Comparison of ENCODE assay signal across 11 cellular contexts in genomic region chr3:49534581-49535495, GRCh38. TPM values are rescaled to one million over a fixed set of nuclear protein-coding genes. Genes with fewer than 3 reads are reported as not detected.
DNase-seq lines count a peak whose midpoint lies in the region; ATAC-seq and TF ChIP-seq lines count a peak whose summit lies in the region.
"Had no signal": no experiment of that assay in that cellular context is flagged by ENCODE, and none has a peak within 500 bp of the region (broad histone marks: within the 10 kb centered on the region; RNA-seq: fewer than 3 reads in every experiment).

No MANE protein-coding gene starts in this region.

- 68 to 75% (median 70%) methylated on average over 14 to 16 of the region's 16 CpGs for WGBS in stomach, 5 donors

- TF ChIP-seq POLR2A in stomach (IDR thresholded peaks at IDR 0.05) = no peak

- no peaks in the 10 kb centered on the region for H3K27me3 ChIP-seq in stomach

- H3K36me3 Mint-ChIP-seq in activated naive CD8-positive, alpha-beta T cell treated with anti-CD3 and anti-CD28 coated beads for 36 hours = peaks cover 16% of the 10 kb centered on the region
- H3K36me3 Mint-ChIP-seq in immature natural killer cell = peaks cover 0 to 15% (median 10%) of the 10 kb centered on the region in 3 donors

- H3K4me3 ChIP-seq in stomach = no peak overlapping the region
- H3K4me3 ChIP-seq: left ventricle myocardium inferior had no signal

- H3K36me3 ChIP-seq in stomach = peaks cover 21 to 49% (median 42%) of the 10 kb centered on the region in 4 donors

- no peaks in the 10 kb centered on the region for H3K27me3 Mint-ChIP-seq in activated naive CD8-positive, alpha-beta T cell treated with anti-CD3 and anti-CD28 coated beads for 36 hours
- H3K27me3 Mint-ChIP-seq in immature natural killer cell (ENCODE audit: low read depth in 3 of 3) = peaks cover 0 to 2% (median 0%) of the 10 kb centered on the region in 3 donors
- H3K27me3 Mint-ChIP-seq: activated CD4-positive, alpha-beta T cell treated with anti-CD3 and anti-CD28 coated beads, Interleukin-2, amount 10 ng/mL, durations not matched to agents 7 days and 5 days had no signal

- no peak overlapping the region for H3K4me3 Mint-ChIP-seq in activated naive CD8-positive, alpha-beta T cell treated with anti-CD3 and anti-CD28 coated beads for 36 hours
- no peak overlapping the region for H3K4me3 Mint-ChIP-seq in immature natural killer cell
- H3K4me3 Mint-ChIP-seq: activated CD4-positive, alpha-beta T cell treated with anti-CD3 and anti-CD28 coated beads, Interleukin-2, amount 10 ng/mL, durations not matched to agents 7 days and 5 days had no signal

- H3K27ac Mint-ChIP-seq in activated naive CD8-positive, alpha-beta T cell treated with anti-CD3 and anti-CD28 coated beads for 36 hours = no peak overlapping the region
- H3K27ac Mint-ChIP-seq in immature natural killer cell = no peak overlapping the region
- H3K27ac Mint-ChIP-seq: activated CD4-positive, alpha-beta T cell treated with anti-CD3 and anti-CD28 coated beads, Interleukin-2, amount 10 ng/mL, durations not matched to agents 7 days and 5 days had no signal

- TF ChIP-seq EP300 in stomach (IDR thresholded peaks at IDR 0.05) = no peak

- H3K27ac ChIP-seq in stomach = peak overlapping the region; percentile 7 to 66 (median 60)

- intact Hi-C loops in stomach (cut with DNase I; ENCODE audit: low total_unique reads) = no loop called here

- H3K4me1 ChIP-seq in stomach = peaks cover 13 to 33% (median 17%) of the 10 kb centered on the region in 4 donors

- ATAC-seq in GM18909 (IDR thresholded peaks at IDR 0.05; ENCODE audit: poor library complexity, unreplicated experiment) = no peak

- no peak for TF ChIP-seq CTCF in stomach (IDR thresholded peaks at IDR 0.05)

- H3K9me3 ChIP-seq in stomach = no peaks in the 10 kb centered on the region
- H3K9me3 ChIP-seq: left ventricle myocardium inferior had no signal

- H3K4me1 Mint-ChIP-seq in activated naive CD8-positive, alpha-beta T cell treated with anti-CD3 and anti-CD28 coated beads for 36 hours = peaks cover 9% of the 10 kb centered on the region
- H3K4me1 Mint-ChIP-seq in immature natural killer cell = peaks cover 4 to 12% of the 10 kb centered on the region in 2 donors

- no peaks in the 10 kb centered on the region for H3K9me3 Mint-ChIP-seq in activated naive CD8-positive, alpha-beta T cell treated with anti-CD3 and anti-CD28 coated beads for 36 hours
- H3K9me3 Mint-ChIP-seq in immature natural killer cell = no peaks in the 10 kb centered on the region
- H3K9me3 Mint-ChIP-seq: activated CD4-positive, alpha-beta T cell treated with anti-CD3 and anti-CD28 coated beads, Interleukin-2, amount 10 ng/mL, durations not matched to agents 7 days and 5 days had no signal

- DNase-seq in NCI-H1092 (lab: John Stamatoyannopoulos, UW) = peak; percentile 61
- DNase-seq in amygdala (lab: John Stamatoyannopoulos, UW) = peak in 48 of 56 donors; percentile 12 to 84 (median 55)
- DNase-seq in kidney tubule cell (ENCODE audit: low spot score) = peak; percentile 69
- peak; percentile 43 for DNase-seq in stomach
- no peak for DNase-seq in stimulated activated naive CD4-positive, alpha-beta T cell treated with Interleukin-2 at 50 U/mL for 16 hours (lab: John Stamatoyannopoulos, UW)
- no peak for DNase-seq in activated naive CD8-positive, alpha-beta T cell treated with anti-CD3 and anti-CD28 coated beads for 36 hours
- DNase-seq in immature natural killer cell = no peak
- DNase-seq: activated CD4-positive, alpha-beta T cell treated with anti-CD3 and anti-CD28 coated beads, Interleukin-2, amount 10 ng/mL, durations not matched to agents 7 days and 5 days; cerebellar nuclear complex; left ventricle myocardium inferior had no signal

RNA-seq across cellular contexts. Expression of gene BSN, which starts 19.4 kb away (rescaled TPM):
- total RNA-seq in stomach = 1 to 10 TPM in 3 of 5 donors, under 1 TPM in 1, not detected in 1; 0.37 to 4.5 (median 1.5) TPM
- under 1 TPM in 2 of 3 donors, not detected in 1; 0.03 to 0.06 TPM for polyA plus RNA-seq in stomach
- total RNA-seq in activated naive CD8-positive, alpha-beta T cell treated with anti-CD3 and anti-CD28 coated beads for 36 hours = under 1 TPM; 0.10 to 0.35 TPM
- polyA plus RNA-seq in immature natural killer cell = under 1 TPM in 1 of 3 donors, not detected in 2; 0.42 TPM

Comparison
In these comparisons a context has a peak if more than half of its experiments do, and no peak if none do; other contexts are left out.
1. DNase-seq: peak in NCI-H1092 (single experiment), amygdala (48 of 56), kidney tubule cell (single experiment) and stomach (single experiment); none in stimulated activated naive CD4-positive, alpha-beta T cell treated with Interleukin-2 at 50 U/mL for 16 hours (single experiment), activated naive CD8-positive, alpha-beta T cell treated with anti-CD3 and anti-CD28 coated beads for 36 hours (single experiment) and immature natural killer cell (0 of 3).